Comparison of ENCODE assay signal across 2 cellular contexts in genomic region chr1:233482388-233482787, GRCh38.
TF ChIP-seq lines count a peak whose summit lies in the region.

No MANE protein-coding gene starts in this region.

TF ChIP-seq in liver, 16 proteins besides CTCF, POLR2A, EP300 and RAD21:
- TF ChIP-seq ZBTB33 (IDR thresholded peaks at IDR 0.05) (no peak), YY1 (IDR thresholded peaks at IDR 0.05) (no peak), FOXA1 (IDR thresholded peaks at IDR 0.05) (no peak), RXRA (IDR thresholded peaks at IDR 0.05) (peak in 1 of 2 donors; percentile 25), HNF4G (IDR thresholded peaks at IDR 0.05) (no peak), NR2F2 (IDR thresholded peaks at IDR 0.05) (no peak), FOXA2 (IDR thresholded peaks at IDR 0.05) (no peak), GABPA (IDR thresholded peaks at IDR 0.05 in 1 of 2, conservative IDR thresholded peaks at IDR 0.05 in 1 of 2) (no peak), SP1 (IDR thresholded peaks at IDR 0.05) (peak; percentile 24), TAF1 (conservative IDR thresholded peaks at IDR 0.05) (no peak), EGR1 (IDR thresholded peaks at IDR 0.05; ENCODE audit: low read depth in 2 of 2) (no peak), HNF4A (conservative IDR thresholded peaks at IDR 0.05) (peak; percentile 55 to 56), JUND (IDR thresholded peaks at IDR 0.05) (no peak)
- TF ChIP-seq, protein P1, sequence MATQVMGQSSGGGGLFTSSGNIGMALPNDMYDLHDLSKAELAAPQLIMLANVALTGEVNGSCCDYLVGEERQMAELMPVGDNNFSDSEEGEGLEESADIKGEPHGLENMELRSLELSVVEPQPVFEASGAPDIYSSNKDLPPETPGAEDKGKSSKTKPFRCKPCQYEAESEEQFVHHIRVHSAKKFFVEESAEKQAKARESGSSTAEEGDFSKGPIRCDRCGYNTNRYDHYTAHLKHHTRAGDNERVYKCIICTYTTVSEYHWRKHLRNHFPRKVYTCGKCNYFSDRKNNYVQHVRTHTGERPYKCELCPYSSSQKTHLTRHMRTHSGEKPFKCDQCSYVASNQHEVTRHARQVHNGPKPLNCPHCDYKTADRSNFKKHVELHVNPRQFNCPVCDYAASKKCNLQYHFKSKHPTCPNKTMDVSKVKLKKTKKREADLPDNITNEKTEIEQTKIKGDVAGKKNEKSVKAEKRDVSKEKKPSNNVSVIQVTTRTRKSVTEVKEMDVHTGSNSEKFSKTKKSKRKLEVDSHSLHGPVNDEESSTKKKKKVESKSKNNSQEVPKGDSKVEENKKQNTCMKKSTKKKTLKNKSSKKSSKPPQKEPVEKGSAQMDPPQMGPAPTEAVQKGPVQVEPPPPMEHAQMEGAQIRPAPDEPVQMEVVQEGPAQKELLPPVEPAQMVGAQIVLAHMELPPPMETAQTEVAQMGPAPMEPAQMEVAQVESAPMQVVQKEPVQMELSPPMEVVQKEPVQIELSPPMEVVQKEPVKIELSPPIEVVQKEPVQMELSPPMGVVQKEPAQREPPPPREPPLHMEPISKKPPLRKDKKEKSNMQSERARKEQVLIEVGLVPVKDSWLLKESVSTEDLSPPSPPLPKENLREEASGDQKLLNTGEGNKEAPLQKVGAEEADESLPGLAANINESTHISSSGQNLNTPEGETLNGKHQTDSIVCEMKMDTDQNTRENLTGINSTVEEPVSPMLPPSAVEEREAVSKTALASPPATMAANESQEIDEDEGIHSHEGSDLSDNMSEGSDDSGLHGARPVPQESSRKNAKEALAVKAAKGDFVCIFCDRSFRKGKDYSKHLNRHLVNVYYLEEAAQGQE (IDR thresholded peaks at IDR 0.05), result no peak
- TF ChIP-seq, protein P2, sequence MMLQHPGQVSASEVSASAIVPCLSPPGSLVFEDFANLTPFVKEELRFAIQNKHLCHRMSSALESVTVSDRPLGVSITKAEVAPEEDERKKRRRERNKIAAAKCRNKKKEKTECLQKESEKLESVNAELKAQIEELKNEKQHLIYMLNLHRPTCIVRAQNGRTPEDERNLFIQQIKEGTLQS (IDR thresholded peaks at IDR 0.05), result no peak
- TF ChIP-seq, protein P3, sequence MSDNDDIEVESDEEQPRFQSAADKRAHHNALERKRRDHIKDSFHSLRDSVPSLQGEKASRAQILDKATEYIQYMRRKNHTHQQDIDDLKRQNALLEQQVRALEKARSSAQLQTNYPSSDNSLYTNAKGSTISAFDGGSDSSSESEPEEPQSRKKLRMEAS (IDR thresholded peaks at IDR 0.05), result no peak

TF ChIP-seq in HepG2, 621 proteins besides CTCF, POLR2A, EP300 and RAD21 (continued from another document):
- TF ChIP-seq, protein P4, sequence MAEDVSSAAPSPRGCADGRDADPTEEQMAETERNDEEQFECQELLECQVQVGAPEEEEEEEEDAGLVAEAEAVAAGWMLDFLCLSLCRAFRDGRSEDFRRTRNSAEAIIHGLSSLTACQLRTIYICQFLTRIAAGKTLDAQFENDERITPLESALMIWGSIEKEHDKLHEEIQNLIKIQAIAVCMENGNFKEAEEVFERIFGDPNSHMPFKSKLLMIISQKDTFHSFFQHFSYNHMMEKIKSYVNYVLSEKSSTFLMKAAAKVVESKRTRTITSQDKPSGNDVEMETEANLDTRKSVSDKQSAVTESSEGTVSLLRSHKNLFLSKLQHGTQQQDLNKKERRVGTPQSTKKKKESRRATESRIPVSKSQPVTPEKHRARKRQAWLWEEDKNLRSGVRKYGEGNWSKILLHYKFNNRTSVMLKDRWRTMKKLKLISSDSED (CRISPR knock-in tag; IDR thresholded peaks at IDR 0.05), result no peak
- TF ChIP-seq TEAD3 (CRISPR knock-in tag; optimal IDR thresholded peaks at IDR 0.05; ENCODE audit: borderline replicate concordance) (no peak), STAT5B (CRISPR knock-in tag; IDR thresholded peaks at IDR 0.05) (no peak), SMARCE1 (IDR thresholded peaks at IDR 0.05; ENCODE audit: borderline replicate concordance) (no peak), ZNF850 (CRISPR knock-in tag; conservative IDR thresholded peaks at IDR 0.05) (no peak), ZNF24 (IDR thresholded peaks at IDR 0.05) (no peak), ZNF564 (CRISPR knock-in tag; IDR thresholded peaks at IDR 0.05) (no peak)
